Comparison of ENCODE assay signal across 1 cellular context in genomic region chr12:68178774-68179439, GRCh38.
TF ChIP-seq lines count a peak whose summit lies in the region.

No MANE protein-coding gene starts in this region.

TF ChIP-seq in GM23338, 12 proteins besides CTCF, POLR2A, EP300 and RAD21:
- TF ChIP-seq ETS1 (IDR thresholded peaks at IDR 0.05) (no peak), EZH2 (IDR thresholded peaks at IDR 0.05; ENCODE audit: low read depth, unreplicated experiment) (no peak), CREB1 (CRISPR knock-in tag; IDR thresholded peaks at IDR 0.05; ENCODE audit: low read depth) (no peak), EZH2phosphoT487 (IDR thresholded peaks at IDR 0.05; ENCODE audit: unreplicated experiment) (no peak)
